8 cellular contexts compared by ENCODE assay signal in the genomic region with DNA sequence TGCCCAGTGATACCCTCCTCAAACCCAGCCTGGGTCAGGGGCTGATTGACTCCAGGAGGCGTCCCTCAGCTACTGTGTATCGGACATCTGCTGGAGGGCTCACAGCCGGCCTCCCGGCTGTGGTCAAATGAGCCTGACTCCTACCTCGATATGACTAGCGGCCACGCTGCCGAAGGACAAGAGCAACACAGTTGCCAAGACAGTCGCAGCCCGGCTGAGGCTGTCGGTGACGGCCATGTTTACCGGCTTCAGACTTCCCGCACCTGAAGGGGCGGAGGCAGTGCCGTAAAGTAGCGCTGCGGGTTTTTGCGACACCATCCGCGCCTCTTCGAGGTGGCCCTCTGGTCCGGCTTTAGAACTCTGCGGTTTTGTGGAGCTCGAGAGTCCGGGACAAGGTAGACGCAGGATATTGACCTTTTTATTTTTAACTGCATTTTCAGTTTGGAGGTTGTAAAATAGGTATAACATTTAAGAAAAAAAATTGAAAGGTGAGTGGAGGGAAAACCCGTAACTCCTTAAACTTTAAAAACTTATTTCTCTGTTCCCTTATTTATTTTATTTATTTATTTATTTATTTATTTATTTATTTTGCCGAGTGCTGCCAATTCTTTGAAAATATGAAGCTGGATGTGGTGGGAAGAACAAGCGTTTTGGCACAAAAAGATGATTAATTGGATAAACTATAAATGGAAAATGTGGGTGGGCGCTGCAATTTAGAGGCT. TPM values are rescaled to one million over a fixed set of nuclear protein-coding genes. Genes with fewer than 3 reads are reported as not detected.
DNase-seq lines count a peak whose midpoint lies in the region; ATAC-seq, FAIRE-seq and TF ChIP-seq lines count a peak whose summit lies in the region.

Gene PIGK, minus strand, starts transcription at position 265 of the 722 bp plus-strand sequence. Its CDS starts 28 bp downstream, at position 237.

- peak; percentile 86 for FAIRE-seq in G401.6 (lab: Jason Lieb, UNC)

- H3K4me1 Mint-ChIP-seq in neural progenitor cell: peaks cover 18% of the 10 kb centered on the region

- peaks cover 4% of the 10 kb centered on the region for H3K9me3 Mint-ChIP-seq in neural progenitor cell

- TF ChIP-seq CTCF in MM.1S (IDR thresholded peaks at IDR 0.05; ENCODE audit: low read length) (no peak), foreskin keratinocyte (conservative IDR thresholded peaks at IDR 0.05) (no peak), neural progenitor cell (IDR thresholded peaks at IDR 0.05) (peak; percentile 10)

- H2AFZ ChIP-seq in MM.1S (ENCODE audit: low read length) (peak within 1 kb of the TSS; percentile 91), neural progenitor cell (replicated peaks) (peak within 1 kb of the TSS; percentile 90)

- H3K9me3 ChIP-seq in HAP-1 (no peaks in the 10 kb centered on the region), MM.1S (replicated peaks; ENCODE audit: insufficient read depth, low read length) (no peaks in the 10 kb centered on the region), SJCRH30 (replicated peaks) (no peaks in the 10 kb centered on the region; the same call in 1 of the 2 replicates), neural progenitor cell (ENCODE audit: low read depth) (no peaks in the 10 kb centered on the region)

- DNase-seq in HAP-1 (ENCODE audit: low spot score in 2 of 2) (peak; percentile 85 to 91), MM.1S (peak; percentile 93), SJCRH30 (peak; percentile 91 to 93), foreskin keratinocyte (peak; percentile 60 to 76), neural progenitor cell (ENCODE audit: low spot score) (peak; percentile 95), stromal cell of bone marrow (ENCODE audit: low read depth) (peak; percentile 60)
- DNase-seq in activated naive CD4-positive, alpha-beta T cell (lab: John Stamatoyannopoulos, UW): peak; percentile 58 to 79 (median 72)

- H3K4me2 ChIP-seq in MM.1S (ENCODE audit: low read depth, low read length) (peak within 1 kb of the TSS; percentile 71), neural progenitor cell (peak within 1 kb of the TSS; percentile 84)

- peaks cover 3% of the 10 kb centered on the region; the same call in 1 of the 2 replicates for H3K36me3 ChIP-seq in HAP-1 (replicated peaks)
- H3K36me3 ChIP-seq in MM.1S (replicated peaks; ENCODE audit: insufficient read depth, low read length): no peaks in the 10 kb centered on the region
- peaks cover 11% of the 10 kb centered on the region for H3K36me3 ChIP-seq in SJCRH30
- no peaks in the 10 kb centered on the region for H3K36me3 ChIP-seq in neural progenitor cell

- H3F3A ChIP-seq in MM.1S (ENCODE audit: insufficient read depth, low read length): no peaks in the 10 kb centered on the region
- H3F3A ChIP-seq in neural progenitor cell (ENCODE audit: low read depth): no peaks in the 10 kb centered on the region

- H3K27me3 Mint-ChIP-seq in neural progenitor cell (ENCODE audit: insufficient read depth, low read depth): no peaks in the 10 kb centered on the region

- peak within 1 kb of the TSS; percentile 57 for H3K4me3 ChIP-seq in HAP-1
- H3K4me3 ChIP-seq in MM.1S (ENCODE audit: low read length): peak within 1 kb of the TSS; percentile 88
- peak within 1 kb of the TSS; percentile 85 for H3K4me3 ChIP-seq in SJCRH30
- peak within 1 kb of the TSS; percentile 67 for H3K4me3 ChIP-seq in neural progenitor cell

- peak within 1 kb of the TSS; percentile 92 for H3K27ac Mint-ChIP-seq in neural progenitor cell

- H4K20me1 ChIP-seq in MM.1S (ENCODE audit: insufficient read depth, low read length) (no peaks in the 10 kb centered on the region), neural progenitor cell (ENCODE audit: low read depth) (no peaks in the 10 kb centered on the region)

- peaks cover 26% of the 10 kb centered on the region for H3K36me3 Mint-ChIP-seq in neural progenitor cell

- peak within 1 kb of the TSS; percentile 96 for H3K4me3 Mint-ChIP-seq in neural progenitor cell

- peak; percentile 91 for ATAC-seq in foreskin keratinocyte

- H3K9ac ChIP-seq in MM.1S (ENCODE audit: low read length): peak within 1 kb of the TSS; percentile 73
- peak within 1 kb of the TSS; percentile 42 for H3K9ac ChIP-seq in neural progenitor cell

- H3K79me2 ChIP-seq in MM.1S (ENCODE audit: low read length): peaks cover 10% of the 10 kb centered on the region; the same call in 1 of the 2 replicates
- peaks cover 27% of the 10 kb centered on the region for H3K79me2 ChIP-seq in neural progenitor cell (ENCODE audit: low read depth)

- H3K27me3 ChIP-seq in HAP-1 (ENCODE audit: low read depth) (no peaks in the 10 kb centered on the region), MM.1S (replicated peaks; ENCODE audit: insufficient read depth, low read length) (no peaks in the 10 kb centered on the region), SJCRH30 (no peaks in the 10 kb centered on the region), foreskin keratinocyte (no peaks in the 10 kb centered on the region), neural progenitor cell (no peaks in the 10 kb centered on the region)

- H3K27ac ChIP-seq in MM.1S (ENCODE audit: low read length) (peak within 1 kb of the TSS; percentile 38; the same call in 1 of the 2 replicates), SJCRH30 (peak within 1 kb of the TSS; percentile 74), foreskin keratinocyte (peak within 1 kb of the TSS; percentile 62), neural progenitor cell (no peak within 1 kb of the TSS)

- in situ Hi-C loops in HAP-1 (cut with MboI; ENCODE audit: low sequenced_read_pairs): no loop called here

- H3K4me1 ChIP-seq in HAP-1: peaks cover 18% of the 10 kb centered on the region
- peaks cover 8% of the 10 kb centered on the region; the same call in 1 of the 2 replicates for H3K4me1 ChIP-seq in MM.1S (ENCODE audit: low read length)
- no peaks in the 10 kb centered on the region for H3K4me1 ChIP-seq in SJCRH30
- H3K4me1 ChIP-seq in foreskin keratinocyte: no peaks in the 10 kb centered on the region
- peaks cover 4% of the 10 kb centered on the region for H3K4me1 ChIP-seq in neural progenitor cell

- H3K9me2 ChIP-seq in MM.1S (replicated peaks; ENCODE audit: insufficient read depth, low read length): no peaks in the 10 kb centered on the region

RNA-seq across cellular contexts. Expression of gene PIGK, which starts in this region (rescaled TPM):
- total RNA-seq in SJCRH30 (2014; rRNA removed; shearing (Covaris generic)): 40.7 and 49.4 TPM in 2 replicates
- 24.3 and 29.5 TPM in 2 replicates for total RNA-seq in foreskin keratinocyte
- polyA plus RNA-seq in foreskin keratinocyte: 11.9 and 18.1 TPM in 2 replicates
- total RNA-seq in neural progenitor cell (ENCODE audit: low replicate concordance): 16.9 and 44.1 TPM in 2 replicates
